Comparison of ENCODE assay signal across 1 cellular context in the genomic region with DNA sequence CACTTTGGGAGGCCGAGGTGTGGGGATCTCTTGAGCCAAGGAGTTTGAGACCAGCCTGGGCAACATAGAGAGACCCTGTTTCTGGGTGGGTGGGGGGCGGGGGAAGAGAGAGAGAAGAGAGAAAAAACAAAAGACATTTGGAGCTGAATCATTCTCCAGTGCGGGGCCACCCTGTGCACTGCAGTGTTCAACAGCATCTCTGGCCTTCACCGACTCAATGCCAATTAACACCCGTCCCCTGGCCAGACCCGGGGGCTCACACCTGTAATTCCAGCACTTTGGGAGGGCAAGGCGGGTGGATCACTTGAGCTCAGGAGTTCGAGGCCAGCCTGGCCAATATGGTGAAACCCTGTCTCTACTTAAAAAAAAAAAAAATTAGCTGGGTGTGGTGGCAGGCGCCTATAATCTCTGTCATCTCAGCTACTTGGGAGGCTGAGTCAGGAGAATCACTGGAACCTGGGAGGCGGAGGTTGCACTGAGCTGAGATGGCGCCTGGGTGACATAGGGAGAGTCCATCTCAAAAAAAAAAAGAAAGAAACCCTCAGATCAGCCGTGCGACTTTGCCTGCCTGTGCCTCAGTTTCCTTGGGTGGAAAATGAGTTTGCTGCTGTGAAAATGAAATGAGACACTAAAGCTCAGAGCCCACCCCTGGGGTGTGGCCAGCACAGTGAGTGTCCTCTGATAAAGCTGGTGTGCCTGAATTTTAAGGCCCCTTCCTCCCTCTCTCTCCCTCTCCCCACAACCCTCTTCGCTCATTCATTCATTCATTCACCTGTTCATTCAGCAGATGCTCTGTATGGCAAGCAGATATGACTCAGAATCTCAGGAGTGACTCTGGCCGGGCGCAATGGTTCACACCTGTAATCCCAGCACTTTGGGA.
TF ChIP-seq lines count a peak whose summit lies in the region.

No MANE protein-coding gene starts in this region.

TF ChIP-seq in HepG2, 621 proteins besides CTCF, POLR2A, EP300 and RAD21:
- TF ChIP-seq, protein P1, sequence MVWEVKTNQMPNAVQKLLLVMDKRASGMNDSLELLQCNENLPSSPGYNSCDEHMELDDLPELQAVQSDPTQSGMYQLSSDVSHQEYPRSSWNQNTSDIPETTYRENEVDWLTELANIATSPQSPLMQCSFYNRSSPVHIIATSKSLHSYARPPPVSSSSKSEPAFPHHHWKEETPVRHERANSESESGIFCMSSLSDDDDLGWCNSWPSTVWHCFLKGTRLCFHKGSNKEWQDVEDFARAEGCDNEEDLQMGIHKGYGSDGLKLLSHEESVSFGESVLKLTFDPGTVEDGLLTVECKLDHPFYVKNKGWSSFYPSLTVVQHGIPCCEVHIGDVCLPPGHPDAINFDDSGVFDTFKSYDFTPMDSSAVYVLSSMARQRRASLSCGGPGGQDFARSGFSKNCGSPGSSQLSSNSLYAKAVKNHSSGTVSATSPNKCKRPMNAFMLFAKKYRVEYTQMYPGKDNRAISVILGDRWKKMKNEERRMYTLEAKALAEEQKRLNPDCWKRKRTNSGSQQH (CRISPR knock-in tag; IDR thresholded peaks at IDR 0.05; ENCODE audit: low read depth): no peak
- TF ChIP-seq CREB1 (IDR thresholded peaks at IDR 0.05) (no peak), CREB1 (CRISPR knock-in tag; IDR thresholded peaks at IDR 0.05) (no peak), ZNF20 (CRISPR knock-in tag; IDR thresholded peaks at IDR 0.05) (no peak), ZNF784 (CRISPR knock-in tag; IDR thresholded peaks at IDR 0.05; ENCODE audit: borderline replicate concordance) (no peak)
